Comparison of ENCODE assay signal across 1 cellular context in the genomic region with DNA sequence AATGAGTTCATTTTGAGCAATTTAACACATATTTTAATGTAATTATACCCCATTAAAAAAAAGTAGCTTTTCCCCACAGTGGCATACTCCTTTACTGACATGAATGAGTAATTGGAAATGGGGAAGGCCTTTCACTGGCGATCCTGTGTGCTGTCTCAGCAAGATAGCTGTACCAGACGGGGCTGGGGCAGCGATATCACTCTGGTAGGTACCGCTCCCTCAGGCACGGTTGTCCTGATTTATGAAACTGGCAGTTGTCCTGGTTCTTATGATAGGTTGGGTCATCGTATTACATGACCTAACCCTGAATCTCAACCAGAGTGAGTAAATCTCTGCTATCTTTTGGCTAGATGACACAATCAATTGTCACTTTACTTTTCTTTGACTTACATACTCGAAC.
TF ChIP-seq lines count a peak whose summit lies in the region.

No MANE protein-coding gene starts in this region.

TF ChIP-seq in GM23338, 12 proteins besides CTCF, POLR2A, EP300 and RAD21 (continued from another document):
- TF ChIP-seq REST (IDR thresholded peaks at IDR 0.05; ENCODE audit: unreplicated experiment) (no peak), NANOG (IDR thresholded peaks at IDR 0.05; ENCODE audit: borderline replicate concordance) (no peak), STAT1 (IDR thresholded peaks at IDR 0.05; ENCODE audit: unreplicated experiment) (no peak), ZNF114 (CRISPR knock-in tag; IDR thresholded peaks at IDR 0.05) (no peak), CREB1 (CRISPR knock-in tag; IDR thresholded peaks at IDR 0.05; ENCODE audit: low read depth) (no peak), JUNB (IDR thresholded peaks at IDR 0.05; ENCODE audit: unreplicated experiment) (no peak), EZH2 (IDR thresholded peaks at IDR 0.05; ENCODE audit: low read depth, unreplicated experiment) (no peak), POLR2AphosphoS5 (IDR thresholded peaks at IDR 0.05; ENCODE audit: low read depth) (no peak), ZNF331 (CRISPR knock-in tag; IDR thresholded peaks at IDR 0.05; ENCODE audit: low read depth) (no peak)
- TF ChIP-seq, protein P1, sequence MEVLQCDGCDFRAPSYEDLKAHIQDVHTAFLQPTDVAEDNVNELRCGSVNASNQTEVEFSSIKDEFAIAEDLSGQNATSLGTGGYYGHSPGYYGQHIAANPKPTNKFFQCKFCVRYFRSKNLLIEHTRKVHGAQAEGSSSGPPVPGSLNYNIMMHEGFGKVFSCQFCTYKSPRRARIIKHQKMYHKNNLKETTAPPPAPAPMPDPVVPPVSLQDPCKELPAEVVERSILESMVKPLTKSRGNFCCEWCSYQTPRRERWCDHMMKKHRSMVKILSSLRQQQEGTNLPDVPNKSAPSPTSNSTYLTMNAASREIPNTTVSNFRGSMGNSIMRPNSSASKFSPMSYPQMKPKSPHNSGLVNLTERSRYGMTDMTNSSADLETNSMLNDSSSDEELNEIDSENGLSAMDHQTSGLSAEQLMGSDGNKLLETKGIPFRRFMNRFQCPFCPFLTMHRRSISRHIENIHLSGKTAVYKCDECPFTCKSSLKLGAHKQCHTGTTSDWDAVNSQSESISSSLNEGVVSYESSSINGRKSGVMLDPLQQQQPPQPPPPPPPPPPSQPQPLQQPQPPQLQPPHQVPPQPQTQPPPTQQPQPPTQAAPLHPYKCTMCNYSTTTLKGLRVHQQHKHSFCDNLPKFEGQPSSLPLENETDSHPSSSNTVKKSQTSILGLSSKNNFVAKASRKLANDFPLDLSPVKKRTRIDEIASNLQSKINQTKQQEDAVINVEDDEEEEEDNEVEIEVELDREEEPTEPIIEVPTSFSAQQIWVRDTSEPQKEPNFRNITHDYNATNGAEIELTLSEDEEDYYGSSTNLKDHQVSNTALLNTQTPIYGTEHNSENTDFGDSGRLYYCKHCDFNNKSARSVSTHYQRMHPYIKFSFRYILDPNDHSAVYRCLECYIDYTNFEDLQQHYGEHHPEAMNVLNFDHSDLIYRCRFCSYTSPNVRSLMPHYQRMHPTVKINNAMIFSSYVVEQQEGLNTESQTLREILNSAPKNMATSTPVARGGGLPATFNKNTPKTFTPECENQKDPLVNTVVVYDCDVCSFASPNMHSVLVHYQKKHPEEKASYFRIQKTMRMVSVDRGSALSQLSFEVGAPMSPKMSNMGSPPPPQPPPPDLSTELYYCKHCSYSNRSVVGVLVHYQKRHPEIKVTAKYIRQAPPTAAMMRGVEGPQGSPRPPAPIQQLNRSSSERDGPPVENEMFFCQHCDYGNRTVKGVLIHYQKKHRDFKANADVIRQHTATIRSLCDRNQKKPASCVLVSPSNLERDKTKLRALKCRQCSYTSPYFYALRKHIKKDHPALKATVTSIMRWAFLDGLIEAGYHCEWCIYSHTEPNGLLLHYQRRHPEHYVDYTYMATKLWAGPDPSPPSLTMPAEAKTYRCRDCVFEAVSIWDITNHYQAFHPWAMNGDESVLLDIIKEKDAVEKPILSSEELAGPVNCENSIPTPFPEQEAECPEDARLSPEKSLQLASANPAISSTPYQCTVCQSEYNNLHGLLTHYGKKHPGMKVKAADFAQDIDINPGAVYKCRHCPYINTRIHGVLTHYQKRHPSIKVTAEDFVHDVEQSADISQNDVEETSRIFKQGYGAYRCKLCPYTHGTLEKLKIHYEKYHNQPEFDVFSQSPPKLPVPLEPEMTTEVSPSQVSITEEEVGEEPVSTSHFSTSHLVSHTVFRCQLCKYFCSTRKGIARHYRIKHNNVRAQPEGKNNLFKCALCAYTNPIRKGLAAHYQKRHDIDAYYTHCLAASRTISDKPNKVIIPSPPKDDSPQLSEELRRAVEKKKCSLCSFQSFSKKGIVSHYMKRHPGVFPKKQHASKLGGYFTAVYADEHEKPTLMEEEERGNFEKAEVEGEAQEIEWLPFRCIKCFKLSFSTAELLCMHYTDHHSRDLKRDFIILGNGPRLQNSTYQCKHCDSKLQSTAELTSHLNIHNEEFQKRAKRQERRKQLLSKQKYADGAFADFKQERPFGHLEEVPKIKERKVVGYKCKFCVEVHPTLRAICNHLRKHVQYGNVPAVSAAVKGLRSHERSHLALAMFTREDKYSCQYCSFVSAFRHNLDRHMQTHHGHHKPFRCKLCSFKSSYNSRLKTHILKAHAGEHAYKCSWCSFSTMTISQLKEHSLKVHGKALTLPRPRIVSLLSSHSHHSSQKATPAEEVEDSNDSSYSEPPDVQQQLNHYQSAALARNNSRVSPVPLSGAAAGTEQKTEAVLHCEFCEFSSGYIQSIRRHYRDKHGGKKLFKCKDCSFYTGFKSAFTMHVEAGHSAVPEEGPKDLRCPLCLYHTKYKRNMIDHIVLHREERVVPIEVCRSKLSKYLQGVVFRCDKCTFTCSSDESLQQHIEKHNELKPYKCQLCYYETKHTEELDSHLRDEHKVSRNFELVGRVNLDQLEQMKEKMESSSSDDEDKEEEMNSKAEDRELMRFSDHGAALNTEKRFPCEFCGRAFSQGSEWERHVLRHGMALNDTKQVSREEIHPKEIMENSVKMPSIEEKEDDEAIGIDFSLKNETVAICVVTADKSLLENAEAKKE (CRISPR knock-in tag; IDR thresholded peaks at IDR 0.05) = no peak
- TF ChIP-seq, protein P2, sequence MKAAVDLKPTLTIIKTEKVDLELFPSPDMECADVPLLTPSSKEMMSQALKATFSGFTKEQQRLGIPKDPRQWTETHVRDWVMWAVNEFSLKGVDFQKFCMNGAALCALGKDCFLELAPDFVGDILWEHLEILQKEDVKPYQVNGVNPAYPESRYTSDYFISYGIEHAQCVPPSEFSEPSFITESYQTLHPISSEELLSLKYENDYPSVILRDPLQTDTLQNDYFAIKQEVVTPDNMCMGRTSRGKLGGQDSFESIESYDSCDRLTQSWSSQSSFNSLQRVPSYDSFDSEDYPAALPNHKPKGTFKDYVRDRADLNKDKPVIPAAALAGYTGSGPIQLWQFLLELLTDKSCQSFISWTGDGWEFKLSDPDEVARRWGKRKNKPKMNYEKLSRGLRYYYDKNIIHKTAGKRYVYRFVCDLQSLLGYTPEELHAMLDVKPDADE (IDR thresholded peaks at IDR 0.05) = no peak
TF ChIP-seq in GM23338: peak in this region for 0.
